In the genomic region with DNA sequence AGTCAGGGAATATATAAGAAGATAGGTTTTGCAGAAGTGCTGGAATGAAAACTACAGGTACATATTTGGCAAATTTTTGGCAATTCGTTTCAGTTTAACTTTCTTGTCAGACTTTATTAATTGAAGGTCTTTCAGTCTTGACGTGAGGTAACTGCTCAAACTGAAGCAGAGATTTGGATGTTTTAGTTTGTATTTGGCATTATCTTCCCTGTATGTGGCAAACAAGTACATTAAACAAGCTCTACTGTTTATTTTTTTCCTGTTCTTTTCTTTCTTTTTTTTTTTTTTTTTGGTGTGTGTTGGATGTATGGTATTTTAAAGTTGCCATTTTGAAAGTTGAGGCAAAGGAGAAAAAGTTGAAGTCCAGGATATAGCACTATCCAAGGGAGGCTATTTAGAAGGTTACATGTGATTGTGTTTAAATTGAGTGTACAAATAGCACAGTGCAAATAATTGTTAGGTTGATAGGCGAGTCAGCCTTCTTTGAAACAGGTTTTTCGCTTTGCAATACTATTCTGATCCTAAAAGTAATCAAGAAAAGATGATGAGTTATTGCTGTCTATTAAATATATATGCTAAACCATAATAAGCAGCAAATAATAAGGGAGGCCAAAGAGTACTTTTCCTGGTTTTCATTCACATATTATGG, we compare ENCODE assay signal across 9 cellular contexts. TPM values are rescaled to one million over a fixed set of nuclear protein-coding genes. Genes with fewer than 3 reads are reported as not detected.
A peak's percentile ranks its signal among the peaks of the same experiment; 100 is the strongest.
DNase-seq lines count a peak whose midpoint lies in the region; ATAC-seq, FAIRE-seq and TF ChIP-seq lines count a peak whose summit lies in the region.
"Had no signal": no experiment of that assay in that cellular context is flagged by ENCODE, and none has a peak within 500 bp of the region (broad histone marks: within the 10 kb centered on the region; RNA-seq: fewer than 3 reads in every experiment).

No MANE protein-coding gene starts in this region.

- H3K9me3 ChIP-seq in left ventricle myocardium inferior (replicated peaks) (no peaks in the 10 kb centered on the region), astrocyte (ENCODE audit: insufficient read depth, low read depth, low read length) (no peaks in the 10 kb centered on the region), uterus (no peaks in the 10 kb centered on the region)

- H3K36me3 ChIP-seq in left ventricle myocardium inferior (no peaks in the 10 kb centered on the region), astrocyte (ENCODE audit: insufficient read depth, low read length) (peaks cover 7% of the 10 kb centered on the region), uterus (no peaks in the 10 kb centered on the region)

- intact Hi-C loops in left ventricle myocardium inferior (cut with micrococcal nuclease), result no loop called here
- intact Hi-C loops in Right ventricle myocardium inferior (cut with DNase I), result loop anchor here (5.0 kb wide), 4 partner anchors 42 to 342 kb away; a partner anchor contains a TSS
- intact Hi-C loops in uterus (cut with DNase I; ENCODE audit: low total_unique reads), result no loop called here

- no peak for FAIRE-seq in astrocyte (lab: Jason Lieb, UNC)

- no peaks in the 10 kb centered on the region for H3K36me3 Mint-ChIP-seq in astrocyte (ENCODE audit: low read depth, unreplicated experiment)

- H3K27ac Mint-ChIP-seq in astrocyte (ENCODE audit: unreplicated experiment), result peak overlapping the region; percentile 41

- TF ChIP-seq POLR2A in uterus (IDR thresholded peaks at IDR 0.05), result no peak

- H3K27ac ChIP-seq in left ventricle myocardium inferior (replicated peaks), result peak overlapping the region; percentile 90
- H3K27ac ChIP-seq in astrocyte (ENCODE audit: low read depth, low read length), result no peak overlapping the region
- peak overlapping the region in 1 of 2 donors; percentile 92 for H3K27ac ChIP-seq in uterus

- no peaks in the 10 kb centered on the region for H3K9me3 Mint-ChIP-seq in astrocyte (ENCODE audit: unreplicated experiment)

- peaks cover 71% of the 10 kb centered on the region for H3K79me2 ChIP-seq in astrocyte (ENCODE audit: insufficient read depth, low read length)

- peak overlapping the region; percentile 89 for H3K4me3 Mint-ChIP-seq in astrocyte (ENCODE audit: unreplicated experiment)

- peaks cover 8% of the 10 kb centered on the region for H4K20me1 ChIP-seq in astrocyte (ENCODE audit: insufficient read depth, low read length)

- DNase-seq in left ventricle myocardium inferior (no peak), Right ventricle myocardium inferior (ENCODE audit: missing footprints) (no peak), astrocyte (ENCODE audit: low read depth) (no peak), medulla oblongata (ENCODE audit: extremely low spot score) (peak; percentile 27), uterus (no peak), NCI-H2107 treated with DMSO at 0.1 percent for 48 hours (lab: John Stamatoyannopoulos, UW; ENCODE audit: unreplicated experiment) (no peak), SKM-1 treated with dmso at 0.1 percent for 144 hours (lab: John Stamatoyannopoulos, UW; ENCODE audit: unreplicated experiment) (no peak)

- H3K9ac ChIP-seq in astrocyte (ENCODE audit: low read length), result peak overlapping the region; percentile 81

- peak overlapping the region; percentile 93 for H3K4me2 ChIP-seq in astrocyte (ENCODE audit: low read length)

- H3K4me1 ChIP-seq in left ventricle myocardium inferior (peaks cover 80% of the 10 kb centered on the region), astrocyte (ENCODE audit: insufficient read depth, low read length) (peaks cover 25% of the 10 kb centered on the region), uterus (no peaks in the 10 kb centered on the region)

- TF ChIP-seq CTCF in left ventricle myocardium inferior (IDR thresholded peaks at IDR 0.05; ENCODE audit: borderline replicate concordance) (no peak), astrocyte (IDR thresholded peaks at IDR 0.05; ENCODE audit: insufficient read depth, low read depth, low read length) (no peak), uterus (IDR thresholded peaks at IDR 0.05) (no peak)

- H3K4me1 Mint-ChIP-seq in astrocyte (ENCODE audit: low read depth, unreplicated experiment), result peaks cover 30% of the 10 kb centered on the region

- no peak overlapping the region for H2AFZ ChIP-seq in astrocyte (ENCODE audit: low read depth, low read length)

- no peak for ATAC-seq in Right ventricle myocardium inferior
- no peak for ATAC-seq in GM21367 (IDR thresholded peaks at IDR 0.05; ENCODE audit: unreplicated experiment)
- ATAC-seq: esophagus mucosa had no signal

- H3K27me3 ChIP-seq in left ventricle myocardium inferior (ENCODE audit: low read depth) (no peaks in the 10 kb centered on the region), astrocyte (ENCODE audit: insufficient read depth, low read length) (no peaks in the 10 kb centered on the region), uterus (no peaks in the 10 kb centered on the region)

- H3K4me3 ChIP-seq in left ventricle myocardium inferior (peak overlapping the region; percentile 77), astrocyte (ENCODE audit: insufficient read depth, low read depth, low read length) (peak overlapping the region; percentile 72), uterus (peak overlapping the region; percentile 70 to 74)

- no peaks in the 10 kb centered on the region for H3K27me3 Mint-ChIP-seq in astrocyte (ENCODE audit: low read depth, unreplicated experiment)

RNA-seq across cellular contexts. Expression of a gene that starts 2.2 kb away (rescaled TPM):
- total RNA-seq in left ventricle myocardium inferior (44.2 TPM), Right ventricle myocardium inferior (49.4 TPM), astrocyte (39.0 and 51.2 TPM in 2 replicates), uterus (100 to 1,000 TPM in 1 of 4 donors, 10 to 100 TPM in 2, 1 to 10 TPM in 1; 5.1 to 360 (median 44.1) TPM)

RNA-seq across cellular contexts. Expression of a gene that starts 42.4 kb away (rescaled TPM):
- total RNA-seq in left ventricle myocardium inferior (127 TPM), Right ventricle myocardium inferior (122 TPM), astrocyte (109 and 110 TPM in 2 replicates), uterus (100 to 1,000 TPM in 1 of 4 donors, 10 to 100 TPM in 3; 54.1 to 195 (median 61.9) TPM)
